Comparison of ENCODE assay signal across 10 cellular contexts in the genomic region with DNA sequence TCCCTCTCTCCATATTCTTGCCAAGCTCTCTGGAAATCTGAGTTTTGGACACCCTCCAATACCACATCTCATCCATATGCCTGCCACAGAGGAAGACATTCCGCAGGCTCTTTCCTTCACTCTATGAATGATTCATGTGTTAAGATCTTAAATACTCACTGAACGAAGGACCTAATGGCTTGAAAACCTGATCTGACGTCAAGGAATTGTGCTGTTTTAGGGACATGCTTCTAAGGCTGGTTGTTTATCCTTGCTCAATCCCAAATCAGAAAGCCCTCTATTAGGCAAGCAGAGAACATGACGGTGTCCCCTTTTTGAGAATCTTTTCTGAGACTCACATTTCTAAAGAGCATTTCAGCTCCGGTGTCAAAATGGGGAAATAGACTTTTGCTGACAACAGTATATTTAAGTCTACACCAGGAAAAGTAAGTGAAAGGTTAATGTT.
A peak's percentile ranks its signal among the peaks of the same experiment; 100 is the strongest.
DNase-seq lines count a peak whose midpoint lies in the region; TF ChIP-seq lines count a peak whose summit lies in the region.
"Had no signal": no experiment of that assay in that cellular context is flagged by ENCODE, and none has a peak within 500 bp of the region (broad histone marks: within the 10 kb centered on the region; RNA-seq: fewer than 3 reads in every experiment).

No MANE protein-coding gene starts in this region.

- no peaks in the 10 kb centered on the region for H3K9me3 ChIP-seq in ovary

- H3K27me3 ChIP-seq in ovary, result no peaks in the 10 kb centered on the region

- intact Hi-C loops in ovary (cut with DNase I), result no loop called here

- H3K9me3 Mint-ChIP-seq in nephron, result peaks cover 4% of the 10 kb centered on the region
- H3K9me3 Mint-ChIP-seq in activated CD4-positive, alpha-beta T cell treated with anti-CD3 and anti-CD28 coated beads, Interleukin-2, amount 10 ng/mL, durations not matched to agents 7 days and 5 days, result no peaks in the 10 kb centered on the region

- no peak overlapping the region for H3K4me3 ChIP-seq in ovary

- H3K27me3 Mint-ChIP-seq in nephron (ENCODE audit: low read depth), result no peaks in the 10 kb centered on the region
- H3K27me3 Mint-ChIP-seq in activated CD4-positive, alpha-beta T cell treated with anti-CD3 and anti-CD28 coated beads, Interleukin-2, amount 10 ng/mL, durations not matched to agents 7 days and 5 days, result peaks cover 20% of the 10 kb centered on the region

- H3K4me3 Mint-ChIP-seq in nephron, result no peak overlapping the region
- H3K4me3 Mint-ChIP-seq in activated CD4-positive, alpha-beta T cell treated with anti-CD3 and anti-CD28 coated beads, Interleukin-2, amount 10 ng/mL, durations not matched to agents 7 days and 5 days, result no peak overlapping the region

- POLR2A ChIA-PET in activated CD4-positive, alpha-beta T cell treated with anti-CD3 and anti-CD28 coated beads, Interleukin-2, amount 10 ng/mL, durations not matched to agents 7 days and 5 days (lab: Charles Lee), result no interaction called here

- DNase-seq in Ammon's horn (ENCODE audit: low spot score) (peak; percentile 25), NCI-H524 (lab: John Stamatoyannopoulos, UW) (peak; percentile 77 to 93), epithelial cell of prostate (ENCODE audit: low read depth, low spot score) (peak; percentile 48), NCI-H510A treated with DMSO at 0.1 percent for 48 hours (lab: John Stamatoyannopoulos, UW) (no peak), ovary (no peak)
- DNase-seq in stimulated activated CD4-positive, alpha-beta T cell treated with anti-CD3 and anti-CD28 coated beads, Interleukin-4, amount 100 ng/mL, for 1 hour, result no peak
- DNase-seq in activated CD4-positive, alpha-beta T cell treated with anti-CD3 and anti-CD28 coated beads, Interleukin-2, amount 10 ng/mL, durations not matched to agents 7 days and 5 days, result no peak
- DNase-seq: activated CD4-positive, alpha-beta T cell treated with anti-CD3 and anti-CD28 coated beads for 4 hours; MM.1S had no signal

- peaks cover 10% of the 10 kb centered on the region for H3K4me1 Mint-ChIP-seq in nephron
- no peaks in the 10 kb centered on the region for H3K4me1 Mint-ChIP-seq in activated CD4-positive, alpha-beta T cell treated with anti-CD3 and anti-CD28 coated beads, Interleukin-2, amount 10 ng/mL, durations not matched to agents 7 days and 5 days

- TF ChIP-seq CTCF in nephron (IDR thresholded peaks at IDR 0.05; ENCODE audit: unreplicated experiment in 3 of 3) (no peak), ovary (IDR thresholded peaks at IDR 0.05) (no peak)

- WGBS in ovary, 3 donors, result 34 to 44% (median 36%) methylated on average over 5 of the region's 5 CpGs

- H3K36me3 ChIP-seq in ovary, result no peaks in the 10 kb centered on the region

- CTCF ChIA-PET in activated CD4-positive, alpha-beta T cell treated with anti-CD3 and anti-CD28 coated beads, Interleukin-2, amount 10 ng/mL, durations not matched to agents 7 days and 5 days (lab: Charles Lee), result no interaction called here

- peak overlapping the region; percentile 53 for H3K27ac ChIP-seq in epithelial cell of prostate
- no peak overlapping the region for H3K27ac ChIP-seq in ovary

- no peak for TF ChIP-seq EP300 in ovary (IDR thresholded peaks at IDR 0.05)

- peaks cover 2% of the 10 kb centered on the region for H3K4me1 ChIP-seq in ovary (ENCODE audit: insufficient read depth)

- TF ChIP-seq POLR2A in ovary (IDR thresholded peaks at IDR 0.05), result no peak

- no peaks in the 10 kb centered on the region for H3K36me3 Mint-ChIP-seq in nephron (ENCODE audit: low read depth)
- H3K36me3 Mint-ChIP-seq in activated CD4-positive, alpha-beta T cell treated with anti-CD3 and anti-CD28 coated beads, Interleukin-2, amount 10 ng/mL, durations not matched to agents 7 days and 5 days (ENCODE audit: low read depth), result no peaks in the 10 kb centered on the region

- H3K27ac Mint-ChIP-seq in nephron, result peak overlapping the region; percentile 32 to 43 (median 40)
- no peak overlapping the region for H3K27ac Mint-ChIP-seq in activated CD4-positive, alpha-beta T cell treated with anti-CD3 and anti-CD28 coated beads, Interleukin-2, amount 10 ng/mL, durations not matched to agents 7 days and 5 days

Comparison
In these comparisons a context has a peak if more than half of its experiments do, and no peak if none do; other contexts are left out.
1. DNase-seq: peak in Ammon's horn (single experiment), NCI-H524 (2 of 2) and epithelial cell of prostate (single experiment); none in NCI-H510A treated with DMSO at 0.1 percent for 48 hours (single experiment), ovary (0 of 5), stimulated activated CD4-positive, alpha-beta T cell treated with anti-CD3 and anti-CD28 coated beads, Interleukin-4, amount 100 ng/mL, for 1 hour (single experiment) and activated CD4-positive, alpha-beta T cell treated with anti-CD3 and anti-CD28 coated beads, Interleukin-2, amount 10 ng/mL, durations not matched to agents 7 days and 5 days (single experiment).